Comparison of ENCODE assay signal across 1 cellular context in genomic region chr7:138963675-138964074, GRCh38.
TF ChIP-seq lines count a peak whose summit lies in the region.

No MANE protein-coding gene starts in this region.

TF ChIP-seq in H1, 55 proteins besides CTCF, POLR2A, EP300 and RAD21 (continued from another document):
- TF ChIP-seq MAX (IDR thresholded peaks at IDR 0.05) (no peak), RBBP5 (IDR thresholded peaks at IDR 0.05; ENCODE audit: borderline replicate concordance, low read depth, low read length) (no peak), CREB1 (IDR thresholded peaks at IDR 0.05) (no peak), POU5F1 (IDR thresholded peaks at IDR 0.05; ENCODE audit: low read depth, low read length) (no peak), TEAD4 (IDR thresholded peaks at IDR 0.05; ENCODE audit: low read depth, low read length) (no peak), GTF2F1 (IDR thresholded peaks at IDR 0.05; ENCODE audit: borderline replicate concordance, low read depth, low read length) (no peak), EZH2 (IDR thresholded peaks at IDR 0.05; ENCODE audit: low read depth, low read length, severe bottlenecking) (no peak), RFX5 (IDR thresholded peaks at IDR 0.05; ENCODE audit: borderline replicate concordance, low read depth, low read length) (no peak)
